14 cellular contexts compared by ENCODE assay signal in the genomic region with DNA sequence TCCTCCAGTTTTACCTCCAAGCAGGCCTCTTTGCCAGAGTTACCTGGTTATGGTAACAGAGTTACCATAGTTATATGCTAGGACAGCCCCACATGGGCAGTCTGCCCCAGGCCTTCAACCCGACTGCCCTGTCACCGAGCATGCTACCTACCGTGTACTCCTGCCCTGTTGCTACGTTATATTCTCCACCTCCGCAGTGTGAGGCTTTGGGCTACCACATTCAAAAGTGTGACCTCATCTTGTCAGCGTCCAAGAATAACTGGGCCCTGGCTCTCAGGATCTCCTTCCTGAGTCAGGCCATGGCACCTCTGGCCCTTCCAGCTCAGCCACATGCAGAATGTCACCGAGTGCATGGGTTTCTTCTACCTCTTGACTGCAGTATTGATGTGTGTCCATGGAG. TPM values are rescaled to one million over a fixed set of nuclear protein-coding genes. Genes with fewer than 3 reads are reported as not detected.
DNase-seq lines count a peak whose midpoint lies in the region; ATAC-seq and TF ChIP-seq lines count a peak whose summit lies in the region.
"Had no signal": no experiment of that assay in that cellular context is flagged by ENCODE, and none has a peak within 500 bp of the region (broad histone marks: within the 10 kb centered on the region; RNA-seq: fewer than 3 reads in every experiment).

No MANE protein-coding gene starts in this region.

- peaks cover 5% of the 10 kb centered on the region for H3K36me3 Mint-ChIP-seq in GM23338 (ENCODE audit: low read depth)

- no peaks in the 10 kb centered on the region for H3K9me3 Mint-ChIP-seq in GM23338
- H3K9me3 Mint-ChIP-seq: central memory CD8-positive, alpha-beta T cell had no signal

- DNase-seq in GM23338 (ENCODE audit: low spot score): no peak
- DNase-seq in cerebellar cortex (ENCODE audit: low spot score): peak; percentile 39
- peak in 1 of 2 donors; percentile 19 for DNase-seq in left colon
- DNase-seq in spleen: no peak
- DNase-seq in colonic mucosa: no peak
- DNase-seq in NCI-H2196 (lab: John Stamatoyannopoulos, UW; ENCODE audit: unreplicated experiment): no peak
- no peak for DNase-seq in NAMALWA (ENCODE audit: low spot score)
- DNase-seq in NCI-H1436 (lab: John Stamatoyannopoulos, UW): no peak
- DNase-seq: SJCRH30; stimulated activated naive CD4-positive, alpha-beta T cell treated with Interleukin-2 at 50 U/mL for 16 hours had no signal

- H3K27ac ChIP-seq in GM23338 (ENCODE audit: low read depth): no peak overlapping the region
- H3K27ac ChIP-seq in spleen: peak overlapping the region in 5 of 8 donors; percentile 27 to 51 (median 43)
- no peak overlapping the region for H3K27ac ChIP-seq in colonic mucosa
- H3K27ac ChIP-seq: HL-60, SJCRH30 had no signal

- no peaks in the 10 kb centered on the region for H3K36me3 ChIP-seq in GM23338 (ENCODE audit: insufficient read depth)
- H3K36me3 ChIP-seq in spleen: peaks cover 0 to 50% (median 2%) of the 10 kb centered on the region in 6 donors
- no peaks in the 10 kb centered on the region for H3K36me3 ChIP-seq in colonic mucosa
- H3K36me3 ChIP-seq: HAP-1 had no signal

- WGBS in spleen, 5 donors: 74 to 87% (median 82%) methylated on average over 7 of the region's 7 CpGs

- H3K9ac ChIP-seq in colonic mucosa (ENCODE audit: low read depth in 2 of 2, low read length in 2 of 2): peak overlapping the region in 1 of 2 donors; percentile 14

- peaks cover 4% of the 10 kb centered on the region; the same call in 1 of the 2 replicates for H3F3A ChIP-seq in GM23338 (replicated peaks; ENCODE audit: low read depth)

- TF ChIP-seq POLR2A in spleen (IDR thresholded peaks at IDR 0.05): no peak

- peaks cover 90% of the 10 kb centered on the region for H3K79me2 ChIP-seq in GM23338 (replicated peaks; ENCODE audit: insufficient read depth)

- peaks cover 13% of the 10 kb centered on the region for H3K27me3 Mint-ChIP-seq in GM23338 (ENCODE audit: insufficient read depth, low read depth, poor library complexity)
- H3K27me3 Mint-ChIP-seq: central memory CD8-positive, alpha-beta T cell had no signal

- no peak for ATAC-seq in GM23338
- ATAC-seq in left colon: peak; percentile 10

- H3K9me3 ChIP-seq in spleen (no peaks in the 10 kb centered on the region), colonic mucosa (no peaks in the 10 kb centered on the region)
- H3K9me3 ChIP-seq: HAP-1, SJCRH30 had no signal

- peaks cover 73% of the 10 kb centered on the region for H3K4me1 Mint-ChIP-seq in GM23338

- intact Hi-C loops in left colon (cut with DNase I, micrococcal nuclease): no loop called here
- intact Hi-C loops in spleen (cut with DNase I; ENCODE audit: low total_unique reads): no loop called here
- intact Hi-C loops in colonic mucosa (cut with DNase I): no loop called here

- TF ChIP-seq CTCF in GM23338 (conservative IDR thresholded peaks at IDR 0.05; ENCODE audit: low read depth in 2 of 2) (no peak), spleen (IDR thresholded peaks at IDR 0.05 in 8 of 11, conservative IDR thresholded peaks at IDR 0.05 in 3 of 11) (no peak), colonic mucosa (IDR thresholded peaks at IDR 0.05) (no peak)

- no peaks in the 10 kb centered on the region for H3K9me2 ChIP-seq in GM23338 (ENCODE audit: insufficient read depth)

- H3K27ac Mint-ChIP-seq in GM23338: no peak overlapping the region

- peaks cover 32% of the 10 kb centered on the region for H3K4me1 ChIP-seq in GM23338 (ENCODE audit: insufficient read depth)
- peaks cover 50 to 100% (median 95%) of the 10 kb centered on the region in 6 donors for H3K4me1 ChIP-seq in spleen
- H3K4me1 ChIP-seq in colonic mucosa: peaks cover 3% of the 10 kb centered on the region
- H3K4me1 ChIP-seq: HAP-1 had no signal

- no peak overlapping the region for H2AFZ ChIP-seq in GM23338

- H3K4me3 Mint-ChIP-seq in GM23338: no peak overlapping the region
- H3K4me3 Mint-ChIP-seq: central memory CD8-positive, alpha-beta T cell had no signal

- H3K27me3 ChIP-seq in GM23338 (ENCODE audit: insufficient read depth): no peaks in the 10 kb centered on the region
- H3K27me3 ChIP-seq in spleen (replicated peaks in 1 of 7): no peaks in the 10 kb centered on the region
- H3K27me3 ChIP-seq in colonic mucosa: no peaks in the 10 kb centered on the region
- H3K27me3 ChIP-seq: SJCRH30 had no signal

- peaks cover 69% of the 10 kb centered on the region for H4K20me1 ChIP-seq in GM23338 (replicated peaks; ENCODE audit: insufficient read depth)

- no peak overlapping the region for H3K4me3 ChIP-seq in GM23338
- no peak overlapping the region for H3K4me3 ChIP-seq in spleen
- no peak overlapping the region for H3K4me3 ChIP-seq in colonic mucosa
- H3K4me3 ChIP-seq: HAP-1, SJCRH30, skin epidermis had no signal

- peak overlapping the region; percentile 51; the same call in 1 of the 2 replicates for H3K4me2 ChIP-seq in GM23338

TF ChIP-seq in GM23338, 12 proteins besides CTCF, POLR2A, EP300 and RAD21 (continues in another document):
- TF ChIP-seq, protein P1, sequence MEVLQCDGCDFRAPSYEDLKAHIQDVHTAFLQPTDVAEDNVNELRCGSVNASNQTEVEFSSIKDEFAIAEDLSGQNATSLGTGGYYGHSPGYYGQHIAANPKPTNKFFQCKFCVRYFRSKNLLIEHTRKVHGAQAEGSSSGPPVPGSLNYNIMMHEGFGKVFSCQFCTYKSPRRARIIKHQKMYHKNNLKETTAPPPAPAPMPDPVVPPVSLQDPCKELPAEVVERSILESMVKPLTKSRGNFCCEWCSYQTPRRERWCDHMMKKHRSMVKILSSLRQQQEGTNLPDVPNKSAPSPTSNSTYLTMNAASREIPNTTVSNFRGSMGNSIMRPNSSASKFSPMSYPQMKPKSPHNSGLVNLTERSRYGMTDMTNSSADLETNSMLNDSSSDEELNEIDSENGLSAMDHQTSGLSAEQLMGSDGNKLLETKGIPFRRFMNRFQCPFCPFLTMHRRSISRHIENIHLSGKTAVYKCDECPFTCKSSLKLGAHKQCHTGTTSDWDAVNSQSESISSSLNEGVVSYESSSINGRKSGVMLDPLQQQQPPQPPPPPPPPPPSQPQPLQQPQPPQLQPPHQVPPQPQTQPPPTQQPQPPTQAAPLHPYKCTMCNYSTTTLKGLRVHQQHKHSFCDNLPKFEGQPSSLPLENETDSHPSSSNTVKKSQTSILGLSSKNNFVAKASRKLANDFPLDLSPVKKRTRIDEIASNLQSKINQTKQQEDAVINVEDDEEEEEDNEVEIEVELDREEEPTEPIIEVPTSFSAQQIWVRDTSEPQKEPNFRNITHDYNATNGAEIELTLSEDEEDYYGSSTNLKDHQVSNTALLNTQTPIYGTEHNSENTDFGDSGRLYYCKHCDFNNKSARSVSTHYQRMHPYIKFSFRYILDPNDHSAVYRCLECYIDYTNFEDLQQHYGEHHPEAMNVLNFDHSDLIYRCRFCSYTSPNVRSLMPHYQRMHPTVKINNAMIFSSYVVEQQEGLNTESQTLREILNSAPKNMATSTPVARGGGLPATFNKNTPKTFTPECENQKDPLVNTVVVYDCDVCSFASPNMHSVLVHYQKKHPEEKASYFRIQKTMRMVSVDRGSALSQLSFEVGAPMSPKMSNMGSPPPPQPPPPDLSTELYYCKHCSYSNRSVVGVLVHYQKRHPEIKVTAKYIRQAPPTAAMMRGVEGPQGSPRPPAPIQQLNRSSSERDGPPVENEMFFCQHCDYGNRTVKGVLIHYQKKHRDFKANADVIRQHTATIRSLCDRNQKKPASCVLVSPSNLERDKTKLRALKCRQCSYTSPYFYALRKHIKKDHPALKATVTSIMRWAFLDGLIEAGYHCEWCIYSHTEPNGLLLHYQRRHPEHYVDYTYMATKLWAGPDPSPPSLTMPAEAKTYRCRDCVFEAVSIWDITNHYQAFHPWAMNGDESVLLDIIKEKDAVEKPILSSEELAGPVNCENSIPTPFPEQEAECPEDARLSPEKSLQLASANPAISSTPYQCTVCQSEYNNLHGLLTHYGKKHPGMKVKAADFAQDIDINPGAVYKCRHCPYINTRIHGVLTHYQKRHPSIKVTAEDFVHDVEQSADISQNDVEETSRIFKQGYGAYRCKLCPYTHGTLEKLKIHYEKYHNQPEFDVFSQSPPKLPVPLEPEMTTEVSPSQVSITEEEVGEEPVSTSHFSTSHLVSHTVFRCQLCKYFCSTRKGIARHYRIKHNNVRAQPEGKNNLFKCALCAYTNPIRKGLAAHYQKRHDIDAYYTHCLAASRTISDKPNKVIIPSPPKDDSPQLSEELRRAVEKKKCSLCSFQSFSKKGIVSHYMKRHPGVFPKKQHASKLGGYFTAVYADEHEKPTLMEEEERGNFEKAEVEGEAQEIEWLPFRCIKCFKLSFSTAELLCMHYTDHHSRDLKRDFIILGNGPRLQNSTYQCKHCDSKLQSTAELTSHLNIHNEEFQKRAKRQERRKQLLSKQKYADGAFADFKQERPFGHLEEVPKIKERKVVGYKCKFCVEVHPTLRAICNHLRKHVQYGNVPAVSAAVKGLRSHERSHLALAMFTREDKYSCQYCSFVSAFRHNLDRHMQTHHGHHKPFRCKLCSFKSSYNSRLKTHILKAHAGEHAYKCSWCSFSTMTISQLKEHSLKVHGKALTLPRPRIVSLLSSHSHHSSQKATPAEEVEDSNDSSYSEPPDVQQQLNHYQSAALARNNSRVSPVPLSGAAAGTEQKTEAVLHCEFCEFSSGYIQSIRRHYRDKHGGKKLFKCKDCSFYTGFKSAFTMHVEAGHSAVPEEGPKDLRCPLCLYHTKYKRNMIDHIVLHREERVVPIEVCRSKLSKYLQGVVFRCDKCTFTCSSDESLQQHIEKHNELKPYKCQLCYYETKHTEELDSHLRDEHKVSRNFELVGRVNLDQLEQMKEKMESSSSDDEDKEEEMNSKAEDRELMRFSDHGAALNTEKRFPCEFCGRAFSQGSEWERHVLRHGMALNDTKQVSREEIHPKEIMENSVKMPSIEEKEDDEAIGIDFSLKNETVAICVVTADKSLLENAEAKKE (CRISPR knock-in tag; IDR thresholded peaks at IDR 0.05): no peak
- TF ChIP-seq EZH2phosphoT487 (IDR thresholded peaks at IDR 0.05; ENCODE audit: unreplicated experiment) (no peak), ZNF114 (CRISPR knock-in tag; IDR thresholded peaks at IDR 0.05) (no peak)

RNA-seq across cellular contexts. Expression of a gene that starts 8.9 kb away (rescaled TPM):
- 30.4 and 32.1 TPM in 2 replicates for total RNA-seq in GM23338 (2014; rRNA removed; shearing (Covaris generic))
- 9.6 and 10.1 TPM in 2 replicates for polyA plus RNA-seq in GM23338 (2016; fragmentation: Nextera tagmentation; extraction: Ambion mirVana)
- total RNA-seq in left colon: 10 to 100 TPM; 62.5 to 80.8 TPM
- total RNA-seq in spleen: 100 to 1,000 TPM in 5 of 7 donors, 10 to 100 TPM in 2; 82.0 to 129 (median 104) TPM
- 10 to 100 TPM; 42.2 to 68.1 (median 53.4) TPM for polyA plus RNA-seq in spleen
- 10 to 100 TPM; 61.4 to 71.1 TPM for total RNA-seq in colonic mucosa

RNA-seq across cellular contexts. Expression of a gene that starts 58.3 kb away (rescaled TPM):
- total RNA-seq in GM23338 (2014; rRNA removed; shearing (Covaris generic)): 8.5 and 9.5 TPM in 2 replicates
- polyA plus RNA-seq in GM23338 (2016; fragmentation: Nextera tagmentation; extraction: Ambion mirVana) (1.8 and 2.9 TPM in 2 replicates), spleen (1 to 10 TPM in 1 of 3 donors, under 1 TPM in 2; 0.65 to 1.4 (median 0.89) TPM)
- total RNA-seq in left colon (1 to 10 TPM in 1 of 2 donors, under 1 TPM in 1; 0.58 to 1.2 TPM), spleen (1 to 10 TPM; 2.4 to 6.6 (median 4.3) TPM), colonic mucosa (1 to 10 TPM in 1 of 2 donors, under 1 TPM in 1; 0.86 to 1.9 TPM)

Comparison
In these comparisons a context has a peak if more than half of its experiments do, and no peak if none do; other contexts are left out.
1. H3K27ac ChIP-seq: peak in spleen (5 of 8); none in GM23338 (single experiment) and colonic mucosa (single experiment).